28 cellular contexts compared by ENCODE assay signal in the genomic region with DNA sequence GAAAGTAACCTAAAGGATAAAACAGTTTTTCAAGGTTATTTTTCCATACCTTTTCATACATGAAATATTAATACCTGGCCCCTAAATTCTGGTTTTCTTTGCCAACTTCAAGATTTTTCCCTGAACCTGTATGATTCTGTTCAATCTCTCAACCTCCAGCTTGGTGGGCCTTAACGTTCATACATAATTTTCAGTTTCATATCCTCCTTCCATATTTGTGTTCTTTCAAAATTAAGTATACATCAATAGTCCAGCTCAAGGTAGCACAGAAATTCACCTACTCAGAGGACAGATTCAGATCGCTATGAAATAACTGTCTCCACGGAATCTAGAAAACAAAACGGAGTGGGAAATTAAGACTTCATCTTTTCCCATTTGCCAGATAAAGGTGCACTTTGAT.
DNase-seq lines count a peak whose midpoint lies in the region; ATAC-seq, FAIRE-seq and TF ChIP-seq lines count a peak whose summit lies in the region.
"Had no signal": no experiment of that assay in that cellular context is flagged by ENCODE, and none has a peak within 500 bp of the region (broad histone marks: within the 10 kb centered on the region; RNA-seq: fewer than 3 reads in every experiment).

No MANE protein-coding gene starts in this region.

- H3K4me3 ChIP-seq in GM12878 = no peak overlapping the region
- no peak overlapping the region for H3K4me3 ChIP-seq in mesenchymal stem cell (ENCODE audit: insufficient read depth in 1 of 2, low read depth in 1 of 2, low read length in 2 of 2)
- H3K4me3 ChIP-seq: BLaER1 had no signal

- TF ChIP-seq POLR2A in GM12878 (IDR thresholded peaks at IDR 0.05; ENCODE audit: low read depth, low read length) = no peak

- H2AK5ac ChIP-seq in mesenchymal stem cell (ENCODE audit: low read length, severe bottlenecking) = no peak overlapping the region

- SMC1A ChIA-PET in GM12878 (lab: Charles Lee; ENCODE audit: uncharacterized antibody, unreplicated experiment) = interaction anchor here (0.9 kb wide), 2 partner anchors 30 to 180 kb away, joined by 3 to 5 read pairs; no protein-coding TSS in a partner anchor

- no peak overlapping the region for H3K14ac ChIP-seq in mesenchymal stem cell (ENCODE audit: low read length in 2 of 2)

- no peak overlapping the region for H3K27ac ChIP-seq in GM12878 (ENCODE audit: control insufficient read depth, insufficient read depth)
- no peak overlapping the region for H3K27ac ChIP-seq in mesenchymal stem cell (ENCODE audit: low read length, poor library complexity, severe bottlenecking)
- H3K27ac ChIP-seq: BLaER1 had no signal

- no peak for FAIRE-seq in GM12878 (lab: Jason Lieb, UNC)
- FAIRE-seq: A204.1, GM12892, GM18507, GM19239 had no signal

- H3K9ac ChIP-seq in GM12878 (ENCODE audit: control insufficient read depth, insufficient read depth, low read length) = no peak overlapping the region
- no peak overlapping the region for H3K9ac ChIP-seq in mesenchymal stem cell (ENCODE audit: low read length)
- H3K9ac ChIP-seq: BLaER1 had no signal

- H3K79me2 ChIP-seq in GM12878 (ENCODE audit: control insufficient read depth, insufficient read depth, low read length) = no peaks in the 10 kb centered on the region

- H2BK5ac ChIP-seq in mesenchymal stem cell (ENCODE audit: low read depth, low read length, poor library complexity, severe bottlenecking) = no peak overlapping the region

- RAD21 ChIA-PET in GM12878 (lab: Charles Lee; ENCODE audit: unreplicated experiment) = no interaction called here

- no peak for TF ChIP-seq RAD21 in GM12878 (IDR thresholded peaks at IDR 0.05; ENCODE audit: insufficient read depth, low read depth, low read length)

- DNase-seq in GM12878 (ENCODE audit: low read depth, low spot score) (no peak), islet precursor cell (no peak), mesenchymal stem cell (no peak)
- DNase-seq: 8988T; ACHN; BE2C; C1 segment of cervical spinal cord; CD4-positive, alpha-beta memory T cell; CD4-positive, CD25-positive, alpha-beta regulatory T cell; CD8-positive, alpha-beta memory T cell; COR-L47; DMS 273 treated with DMSO at 0.1 percent for 48 hours; DMS153; DMS53; DMS79; DND-41; EL; GDM1 had no signal

- WGBS in GM12878 (ENCODE audit: insufficient coverage, insufficient replicate concordance, low lambda C conversion rate, missing lambda C conversion rate) = 37% methylated on average over 4 of the region's 4 CpGs
- WGBS in mesenchymal stem cell = 91% methylated on average over 4 of the region's 4 CpGs

- H3K18ac ChIP-seq in mesenchymal stem cell (ENCODE audit: low read depth in 1 of 2, low read length in 2 of 2) = no peak overlapping the region

- H3K4me2 ChIP-seq in GM12878 (ENCODE audit: control insufficient read depth, insufficient read depth) = no peak overlapping the region
- no peak overlapping the region for H3K4me2 ChIP-seq in mesenchymal stem cell (ENCODE audit: low read length, poor library complexity, severe bottlenecking)
- H3K4me2 ChIP-seq: BLaER1 had no signal

- no peaks in the 10 kb centered on the region for H3K79me1 ChIP-seq in mesenchymal stem cell (replicated peaks; ENCODE audit: low read length, poor library complexity, severe bottlenecking)

- no peak overlapping the region for H3K4ac ChIP-seq in mesenchymal stem cell (ENCODE audit: low read depth in 1 of 2, low read length in 2 of 2)

- no peak for TF ChIP-seq EP300 in GM12878 (IDR thresholded peaks at IDR 0.05; ENCODE audit: borderline replicate concordance in 1 of 2, control insufficient read depth in 1 of 2, low read depth in 2 of 2, low read length in 2 of 2)

- no peaks in the 10 kb centered on the region for H3K4me1 ChIP-seq in GM12878 (ENCODE audit: control insufficient read depth, insufficient read depth, low read length)
- no peaks in the 10 kb centered on the region for H3K4me1 ChIP-seq in mesenchymal stem cell (ENCODE audit: control insufficient read depth, insufficient read depth, low read depth, low read length)
- H3K4me1 ChIP-seq: BE2C, BLaER1 had no signal

- intact Hi-C loops in GM12878 (cut with micrococcal nuclease; ENCODE audit: unreplicated experiment) = no loop called here

- CTCF ChIA-PET in GM12878 (lab: Yijun Ruan, JAX) = no interaction called here

- no peak overlapping the region for H2BK120ac ChIP-seq in mesenchymal stem cell (ENCODE audit: low read depth, low read length)

- in situ Hi-C loops in GM12878 (cut with MboI) = no loop called here

- H4K91ac ChIP-seq in mesenchymal stem cell (ENCODE audit: low read length) = no peak overlapping the region

- ATAC-seq in GM18868 (IDR thresholded peaks at IDR 0.05; ENCODE audit: unreplicated experiment) = peak; percentile 56
- ATAC-seq in HG02885 (IDR thresholded peaks at IDR 0.05; ENCODE audit: poor library complexity, unreplicated experiment) = peak; percentile 63
- peak; percentile 56 for ATAC-seq in HG03469 (IDR thresholded peaks at IDR 0.05; ENCODE audit: unreplicated experiment)
- peak; percentile 27; the same call in 1 of the 3 replicates for ATAC-seq in GM12878
- no peak for ATAC-seq in GM18519 (IDR thresholded peaks at IDR 0.05; ENCODE audit: low FRiP score, unreplicated experiment)
- no peak for ATAC-seq in GM19035 (IDR thresholded peaks at IDR 0.05; ENCODE audit: unreplicated experiment)

- BruUV-seq in GM12878 (replicated peaks; lab: Mats Ljungman, UMichigan) = no TSS peak

- TF ChIP-seq CTCF in GM12878 (IDR thresholded peaks at IDR 0.05 in 2 of 3, conservative IDR thresholded peaks at IDR 0.05 in 1 of 3; ENCODE audit: control insufficient read depth in 2 of 3, extremely low read depth in 1 of 3, insufficient read depth in 1 of 3, low read depth in 3 of 3, low read length in 3 of 3) = no peak

- H3K36me3 ChIP-seq in GM12878 (ENCODE audit: control insufficient read depth in 2 of 2, insufficient read depth in 2 of 2, low read length in 1 of 2) (no peaks in the 10 kb centered on the region), mesenchymal stem cell (ENCODE audit: control insufficient read depth in 1 of 2, insufficient read depth in 2 of 2, low read depth in 1 of 2, low read length in 2 of 2) (no peaks in the 10 kb centered on the region)
- H3K36me3 ChIP-seq: BE2C, BLaER1 had no signal

- H3K9me3 ChIP-seq in GM12878 (replicated peaks; ENCODE audit: control insufficient read depth, insufficient read depth, low read length) (no peaks in the 10 kb centered on the region), mesenchymal stem cell (ENCODE audit: control insufficient read depth, low read length) (no peaks in the 10 kb centered on the region)
- H3K9me3 ChIP-seq: BE2C, BLaER1 had no signal

- no peak overlapping the region for H4K8ac ChIP-seq in mesenchymal stem cell (ENCODE audit: low read length)

- no peak overlapping the region for H3K23ac ChIP-seq in mesenchymal stem cell (ENCODE audit: low read length in 2 of 2)

- POLR2A ChIA-PET in GM12878 (lab: Charles Lee) = no interaction called here

- H2BK15ac ChIP-seq in mesenchymal stem cell (ENCODE audit: low read depth, poor library complexity, severe bottlenecking) = no peak overlapping the region

- no peaks in the 10 kb centered on the region for H4K20me1 ChIP-seq in GM12878 (ENCODE audit: control insufficient read depth, insufficient read depth)
- H4K20me1 ChIP-seq: BLaER1 had no signal

- H2BK12ac ChIP-seq in mesenchymal stem cell (ENCODE audit: low read length in 2 of 2) = no peak overlapping the region

- H2AFZ ChIP-seq in GM12878 (ENCODE audit: control insufficient read depth, low read depth, low read length) (no peak overlapping the region), mesenchymal stem cell (ENCODE audit: low read depth, low read length) (no peak overlapping the region)

- no peaks in the 10 kb centered on the region for H3K27me3 ChIP-seq in GM12878 (replicated peaks in 1 of 2; ENCODE audit: control insufficient read depth in 2 of 2, insufficient read depth in 2 of 2, low read length in 1 of 2)
- H3K27me3 ChIP-seq in mesenchymal stem cell (ENCODE audit: control insufficient read depth in 1 of 2, insufficient read depth in 1 of 2, low read length in 2 of 2) = no peaks in the 10 kb centered on the region
- H3K27me3 ChIP-seq: BE2C, BLaER1 had no signal

TF ChIP-seq in GM12878, 131 proteins besides CTCF, POLR2A, EP300 and RAD21:
- TF ChIP-seq SPI1 (IDR thresholded peaks at IDR 0.05; ENCODE audit: borderline replicate concordance, insufficient read depth, low read depth, low read length) (peak; percentile 42; the same call in 1 of the 2 replicates), RFX5 (IDR thresholded peaks at IDR 0.05; ENCODE audit: low read depth, low read length) (no peak)
- TF ChIP-seq, protein P1, sequence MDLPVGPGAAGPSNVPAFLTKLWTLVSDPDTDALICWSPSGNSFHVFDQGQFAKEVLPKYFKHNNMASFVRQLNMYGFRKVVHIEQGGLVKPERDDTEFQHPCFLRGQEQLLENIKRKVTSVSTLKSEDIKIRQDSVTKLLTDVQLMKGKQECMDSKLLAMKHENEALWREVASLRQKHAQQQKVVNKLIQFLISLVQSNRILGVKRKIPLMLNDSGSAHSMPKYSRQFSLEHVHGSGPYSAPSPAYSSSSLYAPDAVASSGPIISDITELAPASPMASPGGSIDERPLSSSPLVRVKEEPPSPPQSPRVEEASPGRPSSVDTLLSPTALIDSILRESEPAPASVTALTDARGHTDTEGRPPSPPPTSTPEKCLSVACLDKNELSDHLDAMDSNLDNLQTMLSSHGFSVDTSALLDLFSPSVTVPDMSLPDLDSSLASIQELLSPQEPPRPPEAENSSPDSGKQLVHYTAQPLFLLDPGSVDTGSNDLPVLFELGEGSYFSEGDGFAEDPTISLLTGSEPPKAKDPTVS (IDR thresholded peaks at IDR 0.05; ENCODE audit: low read depth, low read length) = no peak

Comparison
In these comparisons a context has a peak if more than half of its experiments do, and no peak if none do; other contexts are left out.
1. ATAC-seq: peak in GM18868 (single experiment), HG02885 (single experiment), HG03469 (single experiment) and GM12878 (single experiment); none in GM18519 (single experiment) and GM19035 (single experiment).